Comparison of ENCODE assay signal across 1 cellular context in the genomic region with DNA sequence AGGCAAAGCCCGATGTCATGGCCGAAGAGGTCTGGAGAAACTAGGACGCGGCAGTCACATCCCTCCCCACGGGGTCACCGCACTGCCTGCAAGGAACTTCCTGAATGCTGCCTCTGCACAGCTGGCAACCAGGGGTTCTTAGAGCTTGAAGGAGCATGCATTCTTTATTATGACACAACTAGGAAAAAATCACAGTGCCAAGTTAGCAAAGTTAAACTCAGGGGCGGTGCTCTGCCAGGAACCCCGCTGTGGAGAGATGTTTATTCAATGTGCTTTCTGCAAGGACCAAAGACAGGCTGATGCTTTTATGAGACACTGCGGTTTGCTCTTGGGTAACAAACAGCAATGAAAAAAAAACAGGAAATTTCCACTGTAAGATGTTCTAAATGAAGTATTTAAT.
TF ChIP-seq lines count a peak whose summit lies in the region.

No MANE protein-coding gene starts in this region.

TF ChIP-seq in Ishikawa, 13 proteins besides CTCF, POLR2A, EP300 and RAD21 (continued from another document):
- TF ChIP-seq, protein P1, sequence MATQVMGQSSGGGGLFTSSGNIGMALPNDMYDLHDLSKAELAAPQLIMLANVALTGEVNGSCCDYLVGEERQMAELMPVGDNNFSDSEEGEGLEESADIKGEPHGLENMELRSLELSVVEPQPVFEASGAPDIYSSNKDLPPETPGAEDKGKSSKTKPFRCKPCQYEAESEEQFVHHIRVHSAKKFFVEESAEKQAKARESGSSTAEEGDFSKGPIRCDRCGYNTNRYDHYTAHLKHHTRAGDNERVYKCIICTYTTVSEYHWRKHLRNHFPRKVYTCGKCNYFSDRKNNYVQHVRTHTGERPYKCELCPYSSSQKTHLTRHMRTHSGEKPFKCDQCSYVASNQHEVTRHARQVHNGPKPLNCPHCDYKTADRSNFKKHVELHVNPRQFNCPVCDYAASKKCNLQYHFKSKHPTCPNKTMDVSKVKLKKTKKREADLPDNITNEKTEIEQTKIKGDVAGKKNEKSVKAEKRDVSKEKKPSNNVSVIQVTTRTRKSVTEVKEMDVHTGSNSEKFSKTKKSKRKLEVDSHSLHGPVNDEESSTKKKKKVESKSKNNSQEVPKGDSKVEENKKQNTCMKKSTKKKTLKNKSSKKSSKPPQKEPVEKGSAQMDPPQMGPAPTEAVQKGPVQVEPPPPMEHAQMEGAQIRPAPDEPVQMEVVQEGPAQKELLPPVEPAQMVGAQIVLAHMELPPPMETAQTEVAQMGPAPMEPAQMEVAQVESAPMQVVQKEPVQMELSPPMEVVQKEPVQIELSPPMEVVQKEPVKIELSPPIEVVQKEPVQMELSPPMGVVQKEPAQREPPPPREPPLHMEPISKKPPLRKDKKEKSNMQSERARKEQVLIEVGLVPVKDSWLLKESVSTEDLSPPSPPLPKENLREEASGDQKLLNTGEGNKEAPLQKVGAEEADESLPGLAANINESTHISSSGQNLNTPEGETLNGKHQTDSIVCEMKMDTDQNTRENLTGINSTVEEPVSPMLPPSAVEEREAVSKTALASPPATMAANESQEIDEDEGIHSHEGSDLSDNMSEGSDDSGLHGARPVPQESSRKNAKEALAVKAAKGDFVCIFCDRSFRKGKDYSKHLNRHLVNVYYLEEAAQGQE (IDR thresholded peaks at IDR 0.05; ENCODE audit: low read depth), result no peak
- TF ChIP-seq, protein P2, sequence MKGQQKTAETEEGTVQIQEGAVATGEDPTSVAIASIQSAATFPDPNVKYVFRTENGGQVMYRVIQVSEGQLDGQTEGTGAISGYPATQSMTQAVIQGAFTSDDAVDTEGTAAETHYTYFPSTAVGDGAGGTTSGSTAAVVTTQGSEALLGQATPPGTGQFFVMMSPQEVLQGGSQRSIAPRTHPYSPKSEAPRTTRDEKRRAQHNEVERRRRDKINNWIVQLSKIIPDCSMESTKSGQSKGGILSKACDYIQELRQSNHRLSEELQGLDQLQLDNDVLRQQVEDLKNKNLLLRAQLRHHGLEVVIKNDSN (IDR thresholded peaks at IDR 0.05), result no peak
- TF ChIP-seq EGR1 (IDR thresholded peaks at IDR 0.05) (no peak), CEBPB (IDR thresholded peaks at IDR 0.05) (peak; percentile 64)
